Comparison of ENCODE assay signal across 8 cellular contexts in genomic region chr6:113856571-113857564, GRCh38. TPM values are rescaled to one million over a fixed set of nuclear protein-coding genes. Genes with fewer than 3 reads are reported as not detected.
DNase-seq lines count a peak whose midpoint lies in the region; ATAC-seq and TF ChIP-seq lines count a peak whose summit lies in the region.

A gene with protein sequence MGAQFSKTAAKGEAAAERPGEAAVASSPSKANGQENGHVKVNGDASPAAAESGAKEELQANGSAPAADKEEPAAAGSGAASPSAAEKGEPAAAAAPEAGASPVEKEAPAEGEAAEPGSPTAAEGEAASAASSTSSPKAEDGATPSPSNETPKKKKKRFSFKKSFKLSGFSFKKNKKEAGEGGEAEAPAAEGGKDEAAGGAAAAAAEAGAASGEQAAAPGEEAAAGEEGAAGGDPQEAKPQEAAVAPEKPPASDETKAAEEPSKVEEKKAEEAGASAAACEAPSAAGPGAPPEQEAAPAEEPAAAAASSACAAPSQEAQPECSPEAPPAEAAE (plus strand): TSS chr6:113857345. CDS start chr6:113857746, 401 bp downstream.

- no peak within 1 kb of the TSS for H3K4me3 Mint-ChIP-seq in osteocyte (ENCODE audit: unreplicated experiment)

- H2BK15ac ChIP-seq in IMR-90 (ENCODE audit: low read depth, low read length), result peak within 1 kb of the TSS; percentile 78; the same call in 2 of the 3 replicates

- no peaks in the 10 kb centered on the region for H3K9me3 Mint-ChIP-seq in osteocyte (ENCODE audit: unreplicated experiment)

- peak within 1 kb of the TSS; percentile 65 for H2BK20ac ChIP-seq in IMR-90 (ENCODE audit: low read depth, low read length)

- intact Hi-C loops in IMR-90 (cut with micrococcal nuclease) (loop anchor here (1.0 to 10.0 kb wide), 11 partner anchors 159 to 1520 kb away; no protein-coding TSS in a partner anchor), heart right ventricle (cut with DNase I) (loop anchor here (2.0 to 10.0 kb wide), 22 partner anchors 50 to 1075 kb away; no protein-coding TSS in a partner anchor)

- peak; percentile 82 for TF ChIP-seq POLR2A in IMR-90 (IDR thresholded peaks at IDR 0.05; ENCODE audit: low read depth, low read length)

- DNase-seq in GM04504 (ENCODE audit: low read depth) (peak; percentile 84), IMR-90 (peak; percentile 92), anterior cingulate cortex (lab: John Stamatoyannopoulos, UW) (peak; percentile 13 to 88 (median 70)), heart right ventricle (peak; percentile 81 to 82), osteocyte (ENCODE audit: extremely low spot score, unreplicated experiment) (peak; percentile 95)
- DNase-seq in activated CD4-positive, CD25-positive, alpha-beta regulatory T cell treated with anti-CD3 and anti-CD28 coated beads, Interleukin-2, amount 50 U/mL, for 72 hours, result no peak

- peaks cover 37% of the 10 kb centered on the region for H3K4me1 Mint-ChIP-seq in osteocyte (ENCODE audit: unreplicated experiment)

- ATAC-seq in GM21619 (IDR thresholded peaks at IDR 0.05; ENCODE audit: unreplicated experiment), result peak; percentile 39
- peak; percentile 64 for ATAC-seq in IMR-90 (ENCODE audit: low read depth)
- ATAC-seq in heart right ventricle, result peak; percentile 71 to 84 (median 77)

- H4K8ac ChIP-seq in IMR-90 (ENCODE audit: low read depth in 2 of 2, low read length in 2 of 2), result peak within 1 kb of the TSS; percentile 92 to 97

- H3K79me1 ChIP-seq in IMR-90 (ENCODE audit: low read depth in 1 of 2, low read length in 2 of 2), result peaks cover 0 to 18% of the 10 kb centered on the region in 2 experiments; a peak in 2 of 4 replicates

- H3K4ac ChIP-seq in IMR-90 (ENCODE audit: low read depth, low read length), result peak within 1 kb of the TSS; percentile 98

- H4K20me1 ChIP-seq in IMR-90 (ENCODE audit: insufficient read depth, low read length), result peaks cover 10% of the 10 kb centered on the region
- no peaks in the 10 kb centered on the region for H4K20me1 ChIP-seq in OCI-LY1 (ENCODE audit: insufficient read depth, low read length)

- TF ChIP-seq CTCF in IMR-90 (conservative IDR thresholded peaks at IDR 0.05; ENCODE audit: low read depth, low read length) (no peak), OCI-LY1 (IDR thresholded peaks at IDR 0.05; ENCODE audit: low read length) (no peak), heart right ventricle (IDR thresholded peaks at IDR 0.05) (no peak), osteocyte (IDR thresholded peaks at IDR 0.05) (no peak)

- H2BK5ac ChIP-seq in IMR-90 (ENCODE audit: low read depth, low read length, poor library complexity, severe bottlenecking), result peak within 1 kb of the TSS; percentile 91

- dilution Hi-C loops in IMR-90 (cut with HindIII; ENCODE audit: low sequenced_read_pairs, unreplicated experiment), result no loop called here

- H3K27ac Mint-ChIP-seq in osteocyte (ENCODE audit: unreplicated experiment), result no peak within 1 kb of the TSS

- H4K91ac ChIP-seq in IMR-90 (ENCODE audit: insufficient read depth, low read depth, low read length), result peak within 1 kb of the TSS; percentile 98

- POLR2A ChIA-PET in IMR-90 (lab: Charles Lee; ENCODE audit: unreplicated experiment), result no interaction called here

- H2AFZ ChIP-seq in IMR-90 (replicated peaks; ENCODE audit: low read length, poor library complexity), result peak within 1 kb of the TSS; percentile 82
- no peak within 1 kb of the TSS for H2AFZ ChIP-seq in OCI-LY1 (ENCODE audit: low read length)

- H3K9me2 ChIP-seq in OCI-LY1 (ENCODE audit: low read depth, low read length), result no peaks in the 10 kb centered on the region

- H3K36me3 Mint-ChIP-seq in osteocyte (ENCODE audit: unreplicated experiment), result peaks cover 26% of the 10 kb centered on the region

- 1% methylated on average over 19 of the region's 50 CpGs; no CpG with 5 or more reads in 1 of the 2 experiments for WGBS in IMR-90 (ENCODE audit: extremely low coverage in 2 of 2, insufficient read length in 1 of 2), 2 experiments
- 1% methylated on average over 50 of the region's 50 CpGs for WGBS in heart right ventricle, 2 donors

- H2BK120ac ChIP-seq in IMR-90 (ENCODE audit: low read depth, low read length), result peak within 1 kb of the TSS; percentile 87

- BruUV-seq in IMR-90 (replicated peaks; lab: Mats Ljungman, UMichigan), result no TSS peak

- H3K27me3 Mint-ChIP-seq in osteocyte (ENCODE audit: unreplicated experiment), result no peaks in the 10 kb centered on the region

- H3K79me2 ChIP-seq in OCI-LY1 (ENCODE audit: insufficient read depth, low read length), result no peaks in the 10 kb centered on the region

- H3K18ac ChIP-seq in IMR-90 (ENCODE audit: low read depth, low read length), result peak within 1 kb of the TSS; percentile 97

- H3K36me3 ChIP-seq in IMR-90 (ENCODE audit: control insufficient read depth, insufficient read depth, low read length), result peaks cover 6% of the 10 kb centered on the region; the same call in 1 of the 2 replicates
- H3K36me3 ChIP-seq in OCI-LY1 (ENCODE audit: insufficient read depth, low read length), result no peaks in the 10 kb centered on the region
- peaks cover 0 to 14% (median 0%) of the 10 kb centered on the region in 9 donors for H3K36me3 ChIP-seq in heart right ventricle

- H3K4me1 ChIP-seq in IMR-90 (ENCODE audit: control insufficient read depth, insufficient read depth, low read length) (no peaks in the 10 kb centered on the region), OCI-LY1 (ENCODE audit: insufficient read depth, low read length, severe bottlenecking) (peaks cover 32% of the 10 kb centered on the region), heart right ventricle (peaks cover 0 to 39% (median 24%) of the 10 kb centered on the region in 9 donors)

- H4K5ac ChIP-seq in IMR-90 (ENCODE audit: low read depth, low read length), result peak within 1 kb of the TSS; percentile 95

- peak within 1 kb of the TSS; percentile 99 for H3K56ac ChIP-seq in IMR-90 (ENCODE audit: extremely low read depth, insufficient read depth, low read length)

- H3F3A ChIP-seq in OCI-LY1 (ENCODE audit: insufficient read depth, low read length), result 0 out of 2 replicates have a peak, but pooled peaks cover 3% of the 10 kb centered on the region

- peak within 1 kb of the TSS; percentile 75 for H3K4me2 ChIP-seq in IMR-90 (ENCODE audit: low read depth, low read length)
- peak within 1 kb of the TSS; percentile 75; the same call in 1 of the 2 replicates for H3K4me2 ChIP-seq in OCI-LY1 (ENCODE audit: low read length)

- H3K14ac ChIP-seq in IMR-90 (replicated peaks; ENCODE audit: low read depth, low read length), result peak within 1 kb of the TSS; percentile 98

- H2AK5ac ChIP-seq in IMR-90 (ENCODE audit: low read depth, low read length), result peak within 1 kb of the TSS; percentile 95

- no peaks in the 10 kb centered on the region for H3K27me3 ChIP-seq in IMR-90 (ENCODE audit: control insufficient read depth, insufficient read depth, low read length)
- H3K27me3 ChIP-seq in OCI-LY1 (ENCODE audit: insufficient read depth, low read length), result no peaks in the 10 kb centered on the region; the same call in 1 of the 2 replicates
- H3K27me3 ChIP-seq in heart right ventricle, result peaks cover 0 to 9% (median 0%) of the 10 kb centered on the region in 7 donors

- H3K27ac ChIP-seq in IMR-90 (ENCODE audit: insufficient read depth, low read length) (peak within 1 kb of the TSS; percentile 96), OCI-LY1 (ENCODE audit: low read depth, low read length, poor library complexity, severe bottlenecking) (no peak within 1 kb of the TSS), heart right ventricle (peak within 1 kb of the TSS; percentile 92 to 99 (median 94))

- peak; percentile 43 for TF ChIP-seq RAD21 in IMR-90 (IDR thresholded peaks at IDR 0.05; ENCODE audit: low read length)

- no peaks in the 10 kb centered on the region for H3K9me1 ChIP-seq in IMR-90 (ENCODE audit: insufficient read depth, low read length)

- peak within 1 kb of the TSS; percentile 100 for H3K9ac ChIP-seq in IMR-90 (ENCODE audit: low read depth, low read length)
- H3K9ac ChIP-seq in OCI-LY1 (ENCODE audit: low read length), result no peak within 1 kb of the TSS; the same call in 1 of the 2 replicates

- H3K9me3 ChIP-seq in IMR-90 (ENCODE audit: control insufficient read depth, insufficient read depth, low read length) (no peaks in the 10 kb centered on the region), OCI-LY1 (ENCODE audit: low read length) (0 out of 2 replicates have a peak, but pooled peaks cover 3% of the 10 kb centered on the region), heart right ventricle (no peaks in the 10 kb centered on the region)

- H2AK9ac ChIP-seq in IMR-90 (replicated peaks; ENCODE audit: low read depth, low read length, poor library complexity), result peak within 1 kb of the TSS; percentile 97

- in situ Hi-C loops in IMR-90 (cut with MboI; ENCODE audit: low sequenced_read_pairs), result loop anchor here (10.0 kb wide), 1 partner anchor 442 kb away; no protein-coding TSS in a partner anchor

- peak within 1 kb of the TSS; percentile 99 for H3K23ac ChIP-seq in IMR-90 (ENCODE audit: low read depth, low read length)

- CTCF ChIA-PET in IMR-90 (lab: Yijun Ruan, JAX), result no interaction called here

- H3K4me3 ChIP-seq in IMR-90 (ENCODE audit: insufficient read depth, low read depth, low read length), result peak within 1 kb of the TSS; percentile 95
- peak within 1 kb of the TSS; percentile 54 for H3K4me3 ChIP-seq in OCI-LY1 (ENCODE audit: low read depth, low read length, poor library complexity, severe bottlenecking)
- H3K4me3 ChIP-seq in heart right ventricle, result peak within 1 kb of the TSS; percentile 70 to 93 (median 76)

TF ChIP-seq in IMR-90, 13 proteins besides CTCF, POLR2A, EP300 and RAD21 (continues in another document):
- TF ChIP-seq RCOR1 (IDR thresholded peaks at IDR 0.05; ENCODE audit: insufficient replicate concordance, low read length), result no peak
- TF ChIP-seq RFX5 (IDR thresholded peaks at IDR 0.05; ENCODE audit: low read depth, low read length), result no peak
- TF ChIP-seq MXI1 (IDR thresholded peaks at IDR 0.05; ENCODE audit: borderline replicate concordance, low read depth, low read length), result no peak; the same call in 1 of the 2 replicates
- peak; percentile 65; the same call in 1 of the 2 replicates for TF ChIP-seq MAZ (IDR thresholded peaks at IDR 0.05; ENCODE audit: borderline replicate concordance, low read depth, low read length)
- TF ChIP-seq NFE2L2 (IDR thresholded peaks at IDR 0.05; ENCODE audit: low read depth, low read length), result no peak
- TF ChIP-seq CHD1 (IDR thresholded peaks at IDR 0.05; ENCODE audit: low read depth, low read length), result peak; percentile 53; the same call in 1 of the 2 replicates
- 0 out of 2 replicates have a peak, but pooled peaks have one; percentile 13 for TF ChIP-seq CEBPB (IDR thresholded peaks at IDR 0.05; ENCODE audit: low read depth, low read length)
- no peak for TF ChIP-seq FOS (IDR thresholded peaks at IDR 0.05; ENCODE audit: low read depth, low read length)
- TF ChIP-seq MAFK (IDR thresholded peaks at IDR 0.05; ENCODE audit: low read depth, low read length), result no peak

RNA-seq across cellular contexts. Expression of the gene that starts here (rescaled TPM):
- total RNA-seq in IMR-90 (2012; rRNA removed) (40.7 and 111 TPM in 2 replicates), heart right ventricle (10 to 100 TPM; 12.9 to 65.2 (median 16.1) TPM), osteocyte (868 and 890 TPM in 2 replicates)
- polyA plus RNA-seq in IMR-90 (2012; rRNA removed) (34.5 and 46.8 TPM in 2 replicates), heart right ventricle (10 to 100 TPM in 1 of 2 donors, 1 to 10 TPM in 1; 6.7 to 12.3 TPM)
- 10.9 and 24.0 TPM in 2 replicates for polyA plus RNA-seq in IMR-90 (2012; cell fraction: cytosol; rRNA removed)
- 18.4 and 20.0 TPM in 2 replicates for polyA plus RNA-seq in IMR-90 (2012; cell fraction: nucleus; rRNA removed; ENCODE audit: low replicate concordance)
